Comparison of ENCODE assay signal across 16 cellular contexts in the genomic region with DNA sequence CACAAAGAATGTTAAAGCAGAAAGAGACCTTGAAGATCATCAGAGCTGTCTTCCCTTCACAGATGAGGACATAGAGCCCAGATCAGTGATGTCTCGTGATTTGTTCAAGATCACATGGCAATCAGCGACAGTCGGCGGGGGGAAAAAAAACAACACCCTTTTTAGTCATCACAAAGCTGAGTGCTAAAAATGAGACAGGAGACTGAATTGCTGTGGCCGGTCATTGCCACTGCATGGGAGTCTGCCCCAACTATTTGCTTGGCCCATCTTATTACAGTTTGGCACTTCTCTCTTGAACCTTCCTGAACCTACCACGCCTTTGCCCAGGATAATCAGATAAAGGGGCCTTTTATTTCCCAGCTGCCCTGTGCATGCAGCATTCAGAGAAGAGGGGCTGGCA. TPM values are rescaled to one million over a fixed set of nuclear protein-coding genes. Genes with fewer than 3 reads are reported as not detected.
A peak's percentile ranks its signal among the peaks of the same experiment; 100 is the strongest.
DNase-seq lines count a peak whose midpoint lies in the region; FAIRE-seq and TF ChIP-seq lines count a peak whose summit lies in the region.
"Had no signal": no experiment of that assay in that cellular context is flagged by ENCODE, and none has a peak within 500 bp of the region (broad histone marks: within the 10 kb centered on the region; RNA-seq: fewer than 3 reads in every experiment).

No MANE protein-coding gene starts in this region.

- no peak overlapping the region for H3K56ac ChIP-seq in mesendoderm (ENCODE audit: low read length)

- H3K4ac ChIP-seq in mesendoderm (ENCODE audit: low read depth, low read length), result peak overlapping the region; percentile 76

- H3K4me3 ChIP-seq in mesendoderm (ENCODE audit: low read length), result no peak overlapping the region
- H3K4me3 ChIP-seq in BE2C (ENCODE audit: low read depth, low read length), result no peak overlapping the region
- H3K4me3 ChIP-seq: Peyer's patch had no signal

- H4K5ac ChIP-seq in mesendoderm (ENCODE audit: low read length), result no peak overlapping the region

- H4K8ac ChIP-seq in mesendoderm (ENCODE audit: low read depth, low read length), result no peak overlapping the region

- in situ Hi-C loops in G401 (cut with HindIII; ENCODE audit: low sequenced_read_pairs), result no loop called here

- no peak overlapping the region for H3K23ac ChIP-seq in mesendoderm (ENCODE audit: low read length)

- no peaks in the 10 kb centered on the region for H3K79me2 ChIP-seq in mesendoderm (ENCODE audit: control insufficient read depth, insufficient read depth, low read length)

- no peak overlapping the region for H2BK5ac ChIP-seq in mesendoderm (ENCODE audit: low read length)

- H2BK120ac ChIP-seq in mesendoderm (ENCODE audit: low read depth, low read length), result peak overlapping the region; percentile 28

- peak; percentile 26; the same call in 1 of the 2 replicates for TF ChIP-seq CTCF in GM12874 (IDR thresholded peaks at IDR 0.05; ENCODE audit: insufficient read depth, low read depth, low read length)
- no peak for TF ChIP-seq CTCF in BE2C (IDR thresholded peaks at IDR 0.05; ENCODE audit: low read depth, low read length)

- H3K9ac ChIP-seq in mesendoderm (ENCODE audit: low read length), result no peak overlapping the region
- H3K9ac ChIP-seq: parathyroid adenoma had no signal

- H3K79me1 ChIP-seq in mesendoderm (ENCODE audit: low read length), result peaks cover 3% of the 10 kb centered on the region

- WGBS in mesendoderm (ENCODE audit: extremely low coverage, insufficient coverage, low lambda C conversion rate), result no CpG with 5 or more reads among the region's 6 CpGs

- DNase-seq in GM19239 (ENCODE audit: insufficient read length, low spot score), result no peak
- peak; percentile 73 for DNase-seq in NAMALWA (ENCODE audit: low spot score)
- no peak for DNase-seq in mesendoderm
- DNase-seq in NCI-H446 (lab: John Stamatoyannopoulos, UW), result no peak
- DNase-seq in cerebellar cortex (ENCODE audit: low spot score), result no peak
- DNase-seq in BE2C, result no peak
- DNase-seq in G401 (ENCODE audit: low spot score), result no peak
- DNase-seq: activated gamma-delta T cell, foreskin fibroblast, left colon, NCI-H1694 had no signal

- H3K4me1 ChIP-seq in mesendoderm (ENCODE audit: control insufficient read depth, low read depth, low read length), result peaks cover 38% of the 10 kb centered on the region
- H3K4me1 ChIP-seq in BE2C, result no peaks in the 10 kb centered on the region; the same call in 1 of the 2 replicates

- FAIRE-seq in GM19239 (lab: Jason Lieb, UNC), result peak; percentile 74
- FAIRE-seq: colon, TTC549 had no signal

- H3K4me2 ChIP-seq in mesendoderm (ENCODE audit: low read length), result no peak overlapping the region

- no peaks in the 10 kb centered on the region for H3K27me3 ChIP-seq in mesendoderm (ENCODE audit: insufficient read depth, low read length, poor library complexity)
- H3K27me3 ChIP-seq in BE2C, result no peaks in the 10 kb centered on the region
- H3K27me3 ChIP-seq: Peyer's patch had no signal

- no peak overlapping the region for H3K27ac ChIP-seq in mesendoderm (ENCODE audit: low read depth, low read length)

- H2AK5ac ChIP-seq in mesendoderm (ENCODE audit: low read length), result no peak overlapping the region

- H3K9me3 ChIP-seq in BE2C, result no peaks in the 10 kb centered on the region
- H3K9me3 ChIP-seq: Peyer's patch had no signal

- peak overlapping the region; percentile 94 for H3K18ac ChIP-seq in mesendoderm (ENCODE audit: low read length)

- H3K36me3 ChIP-seq in mesendoderm (ENCODE audit: control insufficient read depth, insufficient read depth, low read length), result no peaks in the 10 kb centered on the region
- no peaks in the 10 kb centered on the region for H3K36me3 ChIP-seq in BE2C
- H3K36me3 ChIP-seq: Peyer's patch had no signal

- H2BK15ac ChIP-seq in mesendoderm (replicated peaks; ENCODE audit: low read depth), result peak overlapping the region; percentile 89

RNA-seq across cellular contexts. Expression of a gene that starts 42.7 kb away (rescaled TPM):
- 1.9 TPM for polyA plus RNA-seq in mesendoderm (2013, experiment 1 of 2)
- 1.9 TPM for polyA plus RNA-seq in mesendoderm (2013, experiment 2 of 2)
- polyA plus RNA-seq in BE2C (2012; ENCODE audit: insufficient read depth, insufficient read length, low read depth), result 6.5 TPM
- not detected in 2 replicates for total RNA-seq in G401 (2014; rRNA removed; shearing (Covaris generic))
